Comparison of ENCODE assay signal across 10 cellular contexts in the genomic region with DNA sequence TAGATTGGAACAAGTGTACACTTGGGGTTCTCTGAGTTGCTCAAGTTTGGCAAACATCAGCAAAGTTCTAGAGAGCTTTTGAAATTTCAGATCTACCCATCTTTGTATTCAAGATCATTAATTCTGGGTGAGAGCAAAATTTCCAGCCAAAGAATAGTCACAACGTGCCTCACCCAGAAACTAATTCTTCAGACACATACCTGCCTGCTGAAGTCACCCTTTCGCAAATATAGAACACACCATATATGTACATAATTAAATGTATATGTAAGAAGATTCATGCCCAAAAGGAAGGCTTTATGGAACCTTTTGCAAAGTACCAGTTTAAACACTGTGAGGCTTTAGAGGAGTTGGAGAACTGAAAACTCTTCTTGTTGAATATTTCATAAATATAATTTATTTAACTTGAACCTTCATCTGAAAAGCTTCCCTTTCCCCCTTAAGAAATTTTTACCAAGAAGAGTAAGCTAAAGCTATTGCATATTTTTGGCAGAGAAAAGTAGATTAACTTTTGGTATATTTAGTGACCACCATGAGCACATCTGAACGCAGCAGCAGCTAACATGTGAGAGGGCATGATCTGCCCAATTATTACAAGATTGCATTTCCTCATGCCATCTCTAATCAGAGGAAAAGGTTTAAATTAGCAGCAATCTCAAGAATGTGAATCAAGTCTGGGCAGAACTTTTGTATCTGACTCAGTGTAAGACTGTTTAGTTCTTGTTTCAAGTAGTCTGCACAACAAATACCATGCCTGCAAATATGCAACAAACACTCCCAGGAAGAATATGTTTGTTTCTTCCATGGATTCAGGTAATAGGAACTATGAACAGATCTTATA.
DNase-seq lines count a peak whose midpoint lies in the region; ATAC-seq, FAIRE-seq and TF ChIP-seq lines count a peak whose summit lies in the region.
"Had no signal": no experiment of that assay in that cellular context is flagged by ENCODE, and none has a peak within 500 bp of the region (broad histone marks: within the 10 kb centered on the region; RNA-seq: fewer than 3 reads in every experiment).

No MANE protein-coding gene starts in this region.

- H3K4me3 ChIP-seq in retinal pigment epithelial cell (ENCODE audit: low read length) = peak overlapping the region; percentile 32

- DNase-seq in H54 (ENCODE audit: insufficient read length, low spot score) (no peak), fibroblast of gingiva (ENCODE audit: low read depth) (peak; percentile 74), retinal pigment epithelial cell (ENCODE audit: low read depth) (peak; percentile 86), NCI-H2029 (lab: John Stamatoyannopoulos, UW) (no peak), D721Med (ENCODE audit: insufficient read length, low spot score) (no peak), NCI-H146 (lab: John Stamatoyannopoulos, UW) (no peak)
- DNase-seq: activated B cell treated with CpG ODN at 0.5 μM for 24 hours, NCI-H1436 had no signal

- no peak for TF ChIP-seq POLR2A in H54 (IDR thresholded peaks at IDR 0.05; ENCODE audit: low read depth, low read length)

- ATAC-seq in SK-N-SH treated with all-trans-retinoic acid at 6 μM for 48 hours = peak; percentile 36
- ATAC-seq in HG03442 (IDR thresholded peaks at IDR 0.05; ENCODE audit: unreplicated experiment) = no peak

- FAIRE-seq in H54 (lab: Jason Lieb, UNC) (peak; percentile 61), D721Med (lab: Jason Lieb, UNC) (no peak)

- no peak for TF ChIP-seq CTCF in retinal pigment epithelial cell (conservative IDR thresholded peaks at IDR 0.05; ENCODE audit: low read depth, low read length)
- no peak for TF ChIP-seq CTCF in D721Med (IDR thresholded peaks at IDR 0.05; ENCODE audit: insufficient read depth, missing control alignments)

TF ChIP-seq in SK-N-SH treated with all-trans-retinoic acid at 6 μM for 48 hours, 23 proteins besides CTCF, POLR2A, EP300 and RAD21:
- TF ChIP-seq ZNF70 (CRISPR knock-in tag; IDR thresholded peaks at IDR 0.05) (no peak), RARB (CRISPR knock-in tag; IDR thresholded peaks at IDR 0.05) (no peak), TOX (CRISPR knock-in tag; IDR thresholded peaks at IDR 0.05; ENCODE audit: borderline replicate concordance) (peak; percentile 37; the same call in 1 of the 2 replicates)

Comparison
In these comparisons a context has a peak if more than half of its experiments do, and no peak if none do; other contexts are left out.
1. DNase-seq: peak in fibroblast of gingiva (single experiment) and retinal pigment epithelial cell (single experiment); none in H54 (single experiment), NCI-H2029 (single experiment), D721Med (single experiment) and NCI-H146 (single experiment).